Comparison of ENCODE assay signal across 21 cellular contexts in the genomic region with DNA sequence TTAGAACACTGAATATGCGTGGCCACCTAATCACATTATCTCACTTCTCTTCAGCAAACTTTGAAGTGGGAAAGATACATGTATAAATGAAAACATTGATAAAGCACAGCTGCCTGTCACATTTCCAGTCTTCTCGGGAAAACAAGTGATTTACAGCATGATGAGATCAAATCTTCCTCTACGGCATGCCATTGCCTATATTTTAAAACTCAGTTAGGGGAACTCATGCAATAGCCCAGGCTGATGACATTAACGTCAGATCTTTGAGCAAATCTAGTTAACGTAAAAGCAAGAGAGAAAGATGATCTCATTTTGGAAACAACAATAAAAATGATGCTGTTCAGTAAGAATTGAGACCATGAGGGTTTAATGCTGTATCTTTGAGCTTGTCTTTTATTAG.
DNase-seq lines count a peak whose midpoint lies in the region; ATAC-seq, FAIRE-seq and TF ChIP-seq lines count a peak whose summit lies in the region.
"Had no signal": no experiment of that assay in that cellular context is flagged by ENCODE, and none has a peak within 500 bp of the region (broad histone marks: within the 10 kb centered on the region; RNA-seq: fewer than 3 reads in every experiment).

No MANE protein-coding gene starts in this region.

- H3K4me3 ChIP-seq in K562 (no peak overlapping the region), vagina (no peak overlapping the region), left lung (no peak overlapping the region)
- H3K4me3 ChIP-seq: BLaER1, GM23338 had no signal

- TF ChIP-seq POLR2A in K562 (conservative IDR thresholded peaks at IDR 0.05) (no peak), vagina (IDR thresholded peaks at IDR 0.05) (no peak)

- no peak overlapping the region for H2AFZ ChIP-seq in K562 (ENCODE audit: low read depth, low read length)

- TF ChIP-seq CTCF in K562 (IDR thresholded peaks at IDR 0.05 in 2 of 3, conservative IDR thresholded peaks at IDR 0.05 in 1 of 3; ENCODE audit: insufficient read depth in 2 of 3, low read depth in 1 of 3, low read length in 3 of 3): no peak
- TF ChIP-seq CTCF in neural crest cell (conservative IDR thresholded peaks at IDR 0.05): no peak
- TF ChIP-seq CTCF in vagina (IDR thresholded peaks at IDR 0.05): no peak
- TF ChIP-seq CTCF in left lung (IDR thresholded peaks at IDR 0.05): no peak

- H3K27me3 ChIP-seq in K562 (ENCODE audit: control insufficient read depth in 2 of 2, insufficient read depth in 2 of 2, low read length in 2 of 2): no peaks in the 10 kb centered on the region
- H3K27me3 ChIP-seq in vagina: no peaks in the 10 kb centered on the region
- H3K27me3 ChIP-seq in left lung: no peaks in the 10 kb centered on the region
- H3K27me3 ChIP-seq: BLaER1 had no signal

- peaks cover 13% of the 10 kb centered on the region for H3K79me2 ChIP-seq in K562 (ENCODE audit: control insufficient read depth, insufficient read depth, low read length)

- H3K9me3 ChIP-seq in K562 (replicated peaks; ENCODE audit: control insufficient read depth, insufficient read depth, low read depth, low read length) (no peaks in the 10 kb centered on the region), vagina (no peaks in the 10 kb centered on the region), left lung (peaks cover 0 to 1% of the 10 kb centered on the region in 2 donors)
- H3K9me3 ChIP-seq: BLaER1, Caco-2 had no signal

- no peak overlapping the region for H3K9ac ChIP-seq in K562 (ENCODE audit: insufficient read depth in 1 of 2, low read depth in 2 of 2, low read length in 2 of 2)
- H3K9ac ChIP-seq: BLaER1 had no signal

- BruUV-seq in K562 (replicated peaks; lab: Mats Ljungman, UMichigan): no TSS peak

- H3K4me1 ChIP-seq in K562 (replicated peaks in 1 of 2; ENCODE audit: control insufficient read depth in 2 of 2, insufficient read depth in 2 of 2, low read length in 2 of 2) (peaks cover 0 to 8% of the 10 kb centered on the region in 2 experiments; a peak in 3 of 5 replicates), vagina (peaks cover 6% of the 10 kb centered on the region), left lung (no peaks in the 10 kb centered on the region)
- H3K4me1 ChIP-seq: Caco-2 had no signal

- CTCF ChIA-PET in K562 (lab: Yijun Ruan, JAX; ENCODE audit: low intra/inter-chr PET ratio): no interaction called here

- POLR2A ChIA-PET in K562 (lab: Yijun Ruan, JAX): interaction anchor here (0.6 kb wide), 1 partner anchor 92 kb away, joined by 3 read pairs; no protein-coding TSS in a partner anchor

- H3K4me3 Mint-ChIP-seq in neural crest cell: no peak overlapping the region
- H3K4me3 Mint-ChIP-seq: CD4-positive, CD25-positive, alpha-beta regulatory T cell; CD8-positive, alpha-beta T cell; GM23338; H9; HFFc6 had no signal

- FAIRE-seq in K562 (lab: Jason Lieb, UNC): no peak
- FAIRE-seq: G401.6, GM12892 had no signal

- H3K4me2 ChIP-seq in K562 (ENCODE audit: insufficient read depth, low read length): no peak overlapping the region
- H3K4me2 ChIP-seq: BLaER1, GM23338 had no signal

- 0 out of 4 replicates have a peak, but pooled peaks of 1 of the 2 experiments have one; percentile 4 for TF ChIP-seq RAD21 in K562 (CRISPR knock-in tag; conservative IDR thresholded peaks at IDR 0.05 in 1 of 2, IDR thresholded peaks at IDR 0.05 in 1 of 2)

- H3K9me3 Mint-ChIP-seq in neural crest cell: peaks cover 11% of the 10 kb centered on the region
- H3K9me3 Mint-ChIP-seq: GM23338 had no signal

- H3K27ac ChIP-seq in K562 (ENCODE audit: extremely low read depth, low read depth, low read length) (no peak overlapping the region), vagina (no peak overlapping the region), left lung (no peak overlapping the region)
- H3K27ac ChIP-seq: BLaER1, C4-2B had no signal

- H3K36me3 ChIP-seq in K562 (ENCODE audit: control insufficient read depth, insufficient read depth, low read length): no peaks in the 10 kb centered on the region
- no peaks in the 10 kb centered on the region for H3K36me3 ChIP-seq in vagina
- no peaks in the 10 kb centered on the region for H3K36me3 ChIP-seq in left lung
- H3K36me3 ChIP-seq: BLaER1 had no signal

- no peaks in the 10 kb centered on the region for H3K4me1 Mint-ChIP-seq in neural crest cell
- H3K4me1 Mint-ChIP-seq: GM23338, H9 had no signal

- in situ Hi-C loops in K562 (cut with MboI): no loop called here

- peaks cover 18% of the 10 kb centered on the region for H3K36me3 Mint-ChIP-seq in neural crest cell (ENCODE audit: low read depth)

- H3K9me1 ChIP-seq in K562 (ENCODE audit: control insufficient read depth, insufficient read depth, low read length): no peaks in the 10 kb centered on the region

- peak overlapping the region; percentile 12 for H3K27ac Mint-ChIP-seq in neural crest cell (ENCODE audit: unreplicated experiment)
- H3K27ac Mint-ChIP-seq: CD8-positive, alpha-beta T cell; GM23338; H9; HFFc6 had no signal

- ATAC-seq in K562 (no peak), left lung (no peak), HG02981 (IDR thresholded peaks at IDR 0.05; ENCODE audit: unreplicated experiment) (no peak)
- ATAC-seq: CD8-positive, alpha-beta T cell; GM23338; HCT116 had no signal

- 0 out of 2 replicates have a peak, but pooled peaks cover 4% of the 10 kb centered on the region for H4K20me1 ChIP-seq in K562 (replicated peaks; ENCODE audit: control insufficient read depth, insufficient read depth, low read length)
- H4K20me1 ChIP-seq: BLaER1 had no signal

- WGBS in K562 (ENCODE audit: insufficient coverage, low coverage, missing lambda C conversion rate): 6% methylated on average over 5 of the region's 5 CpGs

- TF ChIP-seq EP300 in K562 (IDR thresholded peaks at IDR 0.05; ENCODE audit: low read length): no peak

- no peaks in the 10 kb centered on the region for H3K27me3 Mint-ChIP-seq in neural crest cell (ENCODE audit: low read depth)

- intact Hi-C loops in K562 (cut with micrococcal nuclease): no loop called here
- intact Hi-C loops in vagina (cut with DNase I): no loop called here
- intact Hi-C loops in left lung (cut with DNase I): no loop called here

- DNase-seq in SK-N-DZ (ENCODE audit: low spot score) (peak; percentile 98), K562 (ENCODE audit: extremely low read depth in 1 of 4, low spot score in 3 of 4) (no peak), left kidney (ENCODE audit: low read depth, low spot score) (peak; percentile 31), neural crest cell (ENCODE audit: low read depth, low spot score) (no peak), vagina (ENCODE audit: extremely low spot score in 2 of 2) (no peak), left lung (no peak)
- no peak for DNase-seq in activated CD4-positive, alpha-beta T cell treated with anti-CD3 and anti-CD28 coated beads for 1 hour
- DNase-seq: Caco-2; CD4-positive, CD25-positive, alpha-beta regulatory T cell; CD8-positive, alpha-beta T cell; DMS153; DND-41; H9; HFFc6 had no signal

TF ChIP-seq in K562, 482 proteins besides CTCF, POLR2A, EP300 and RAD21 (continues in another document):
- TF ChIP-seq, protein P1, sequence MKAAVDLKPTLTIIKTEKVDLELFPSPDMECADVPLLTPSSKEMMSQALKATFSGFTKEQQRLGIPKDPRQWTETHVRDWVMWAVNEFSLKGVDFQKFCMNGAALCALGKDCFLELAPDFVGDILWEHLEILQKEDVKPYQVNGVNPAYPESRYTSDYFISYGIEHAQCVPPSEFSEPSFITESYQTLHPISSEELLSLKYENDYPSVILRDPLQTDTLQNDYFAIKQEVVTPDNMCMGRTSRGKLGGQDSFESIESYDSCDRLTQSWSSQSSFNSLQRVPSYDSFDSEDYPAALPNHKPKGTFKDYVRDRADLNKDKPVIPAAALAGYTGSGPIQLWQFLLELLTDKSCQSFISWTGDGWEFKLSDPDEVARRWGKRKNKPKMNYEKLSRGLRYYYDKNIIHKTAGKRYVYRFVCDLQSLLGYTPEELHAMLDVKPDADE (conservative IDR thresholded peaks at IDR 0.05; ENCODE audit: control insufficient read depth, low read depth, low read length): no peak
- TF ChIP-seq, protein P2, sequence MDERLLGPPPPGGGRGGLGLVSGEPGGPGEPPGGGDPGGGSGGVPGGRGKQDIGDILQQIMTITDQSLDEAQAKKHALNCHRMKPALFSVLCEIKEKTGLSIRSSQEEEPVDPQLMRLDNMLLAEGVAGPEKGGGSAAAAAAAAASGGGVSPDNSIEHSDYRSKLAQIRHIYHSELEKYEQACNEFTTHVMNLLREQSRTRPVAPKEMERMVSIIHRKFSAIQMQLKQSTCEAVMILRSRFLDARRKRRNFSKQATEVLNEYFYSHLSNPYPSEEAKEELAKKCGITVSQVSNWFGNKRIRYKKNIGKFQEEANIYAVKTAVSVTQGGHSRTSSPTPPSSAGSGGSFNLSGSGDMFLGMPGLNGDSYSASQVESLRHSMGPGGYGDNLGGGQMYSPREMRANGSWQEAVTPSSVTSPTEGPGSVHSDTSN (CRISPR knock-in tag; IDR thresholded peaks at IDR 0.05; ENCODE audit: low read depth): no peak
- TF ChIP-seq, protein P2 (tag; conservative IDR thresholded peaks at IDR 0.05; ENCODE audit: low read depth): peak; percentile 83
- TF ChIP-seq, protein P3, sequence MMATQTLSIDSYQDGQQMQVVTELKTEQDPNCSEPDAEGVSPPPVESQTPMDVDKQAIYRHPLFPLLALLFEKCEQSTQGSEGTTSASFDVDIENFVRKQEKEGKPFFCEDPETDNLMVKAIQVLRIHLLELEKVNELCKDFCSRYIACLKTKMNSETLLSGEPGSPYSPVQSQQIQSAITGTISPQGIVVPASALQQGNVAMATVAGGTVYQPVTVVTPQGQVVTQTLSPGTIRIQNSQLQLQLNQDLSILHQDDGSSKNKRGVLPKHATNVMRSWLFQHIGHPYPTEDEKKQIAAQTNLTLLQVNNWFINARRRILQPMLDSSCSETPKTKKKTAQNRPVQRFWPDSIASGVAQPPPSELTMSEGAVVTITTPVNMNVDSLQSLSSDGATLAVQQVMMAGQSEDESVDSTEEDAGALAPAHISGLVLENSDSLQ (IDR thresholded peaks at IDR 0.05): peak; percentile 86
- TF ChIP-seq DNMT1 (IDR thresholded peaks at IDR 0.05): no peak
- TF ChIP-seq MTA1 (IDR thresholded peaks at IDR 0.05; ENCODE audit: borderline replicate concordance): no peak

Comparison
In these comparisons a context has a peak if more than half of its experiments do, and no peak if none do; other contexts are left out.
1. DNase-seq: peak in SK-N-DZ (single experiment) and left kidney (single experiment); none in K562 (0 of 4), neural crest cell (single experiment), vagina (0 of 2), left lung (0 of 2) and activated CD4-positive, alpha-beta T cell treated with anti-CD3 and anti-CD28 coated beads for 1 hour (single experiment).